Comparison of ENCODE assay signal across 22 cellular contexts in genomic region chr15:76809704-76810103, GRCh38.
"Had no signal": no experiment of that assay in that cellular context is flagged by ENCODE, and none has a peak within 500 bp of the region (broad histone marks: within the 10 kb centered on the region; RNA-seq: fewer than 3 reads in every experiment).

No MANE protein-coding gene starts in this region.

- H3K27ac ChIP-seq: coronary artery, dorsolateral prefrontal cortex, esophagus muscularis mucosa, foreskin keratinocyte, gastroesophageal sphincter, heart left ventricle, hepatocyte, left lung, lower lobe of right lung had no signal

- FAIRE-seq: endothelial cell of umbilical vein had no signal

- H3K4me2 ChIP-seq: hepatocyte had no signal

- H3K27ac Mint-ChIP-seq: immature natural killer cell, mesothelial cell of epicardium had no signal

- ATAC-seq: foreskin keratinocyte, gastroesophageal sphincter, heart left ventricle, left cardiac atrium, left lung, left ventricle myocardium superior, lower lobe of right lung, mucosa of descending colon had no signal

- H3K4me1 ChIP-seq: esophagus muscularis mucosa, foreskin keratinocyte, left lung, lower lobe of right lung had no signal

- DNase-seq: dermis blood vessel endothelial cell; dorsolateral prefrontal cortex; effector CD4-positive, alpha-beta T cell; effector memory CD4-positive, alpha-beta T cell; foreskin keratinocyte; heart left ventricle; hypothalamus; immature natural killer cell; islet precursor cell; kidney; left cardiac atrium; left lung; left ventricle myocardium superior; lower lobe of right lung; mesenchymal stem cell; mucosa of descending colon had no signal

- H3K4me1 Mint-ChIP-seq: mesothelial cell of epicardium had no signal

- H3K4me3 ChIP-seq: coronary artery, dorsolateral prefrontal cortex, esophagus muscularis mucosa, gastroesophageal sphincter, heart left ventricle, hepatocyte, left lung, lower lobe of right lung, mucosa of descending colon had no signal

- H3K9me3 ChIP-seq: esophagus muscularis mucosa, gastroesophageal sphincter, left lung, lower lobe of right lung, mucosa of descending colon had no signal

- H3K36me3 ChIP-seq: esophagus muscularis mucosa, gastroesophageal sphincter, heart left ventricle, left lung, lower lobe of right lung had no signal

- H2AFZ ChIP-seq: hepatocyte had no signal

- H3K4me3 Mint-ChIP-seq: immature natural killer cell, mesothelial cell of epicardium had no signal

- H3K27me3 ChIP-seq: dorsolateral prefrontal cortex, esophagus muscularis mucosa, foreskin keratinocyte, gastroesophageal sphincter, heart left ventricle, hepatocyte, left lung had no signal
